29 cellular contexts compared by ENCODE assay signal in genomic region chr6:139231206-139231605, GRCh38.
A peak's percentile ranks its signal among the peaks of the same experiment; 100 is the strongest.
DNase-seq lines count a peak whose midpoint lies in the region; ATAC-seq and TF ChIP-seq lines count a peak whose summit lies in the region.
"Had no signal": no experiment of that assay in that cellular context is flagged by ENCODE, and none has a peak within 500 bp of the region (broad histone marks: within the 10 kb centered on the region; RNA-seq: fewer than 3 reads in every experiment).

No MANE protein-coding gene starts in this region.

- H3K36me3 Mint-ChIP-seq in activated CD4-positive, alpha-beta T cell treated with anti-CD3 and anti-CD28 coated beads, Interleukin-2, amount 10 ng/mL, durations not matched to agents 24 days and 14 days (ENCODE audit: low read depth): no peaks in the 10 kb centered on the region
- no peaks in the 10 kb centered on the region for H3K36me3 Mint-ChIP-seq in stimulated activated effector memory CD8-positive, alpha-beta T cell treated with anti-CD3 and anti-CD28 coated beads, Interleukin-12 subunit alpha, Interleukin-12 subunit beta, amount 100 ng/mL, for 72 hours
- H3K36me3 Mint-ChIP-seq: CD8-positive, alpha-beta T cell had no signal

- intact Hi-C loops in activated CD4-positive, alpha-beta T cell treated with anti-CD3 and anti-CD28 coated beads, Interleukin-2, amount 10 ng/mL, durations not matched to agents 24 days and 14 days (cut with micrococcal nuclease): no loop called here

- no peak overlapping the region for H3K4me3 Mint-ChIP-seq in activated CD4-positive, alpha-beta T cell treated with anti-CD3 and anti-CD28 coated beads, Interleukin-2, amount 10 ng/mL, durations not matched to agents 24 days and 14 days
- H3K4me3 Mint-ChIP-seq in stimulated activated effector memory CD8-positive, alpha-beta T cell treated with anti-CD3 and anti-CD28 coated beads, Interleukin-12 subunit alpha, Interleukin-12 subunit beta, amount 100 ng/mL, for 72 hours: no peak overlapping the region
- H3K4me3 Mint-ChIP-seq: activated CD4-positive, alpha-beta T cell treated with anti-CD3 and anti-CD28 coated beads for 36 hours; CD8-positive, alpha-beta T cell; memory B cell; neural crest cell had no signal

- H3K4me3 ChIP-seq in OCI-LY1 (ENCODE audit: low read depth, low read length, poor library complexity, severe bottlenecking): no peak overlapping the region
- H3K4me3 ChIP-seq in epithelial cell of esophagus (ENCODE audit: low read length): no peak overlapping the region
- H3K4me3 ChIP-seq: breast epithelium, hepatocyte, K562, MG63, right lobe of liver had no signal

- H3K9me2 ChIP-seq in OCI-LY1 (ENCODE audit: low read depth, low read length): no peaks in the 10 kb centered on the region

- ATAC-seq in stimulated activated effector memory CD8-positive, alpha-beta T cell treated with anti-CD3 and anti-CD28 coated beads, Interleukin-12 subunit alpha, Interleukin-12 subunit beta, amount 100 ng/mL, for 72 hours: peak; percentile 31
- ATAC-seq in HG03139 (IDR thresholded peaks at IDR 0.05; ENCODE audit: unreplicated experiment): no peak
- ATAC-seq: CD8-positive, alpha-beta T cell; HCT116; K562; left lobe of liver; right lobe of liver; T-helper 17 cell had no signal

- H3K9ac ChIP-seq in OCI-LY1 (ENCODE audit: low read length): peak overlapping the region; percentile 8; the same call in 1 of the 2 replicates

- H3K27me3 Mint-ChIP-seq in activated CD4-positive, alpha-beta T cell treated with anti-CD3 and anti-CD28 coated beads, Interleukin-2, amount 10 ng/mL, durations not matched to agents 24 days and 14 days: no peaks in the 10 kb centered on the region
- H3K27me3 Mint-ChIP-seq: activated CD4-positive, alpha-beta T cell treated with anti-CD3 and anti-CD28 coated beads for 36 hours; memory B cell; T-helper 17 cell had no signal

- TF ChIP-seq CTCF in OCI-LY1 (IDR thresholded peaks at IDR 0.05; ENCODE audit: low read length) (no peak), epithelial cell of esophagus (IDR thresholded peaks at IDR 0.05; ENCODE audit: insufficient read depth, low read depth, low read length, missing control alignments) (no peak)

- H3K27ac Mint-ChIP-seq in activated CD4-positive, alpha-beta T cell treated with anti-CD3 and anti-CD28 coated beads, Interleukin-2, amount 10 ng/mL, durations not matched to agents 24 days and 14 days: no peak overlapping the region
- peak overlapping the region; percentile 37 for H3K27ac Mint-ChIP-seq in stimulated activated effector memory CD8-positive, alpha-beta T cell treated with anti-CD3 and anti-CD28 coated beads, Interleukin-12 subunit alpha, Interleukin-12 subunit beta, amount 100 ng/mL, for 72 hours
- H3K27ac Mint-ChIP-seq: activated CD4-positive, alpha-beta T cell treated with anti-CD3 and anti-CD28 coated beads for 36 hours; T-helper 17 cell had no signal

- H3K27me3 ChIP-seq in OCI-LY1 (ENCODE audit: insufficient read depth, low read length): no peaks in the 10 kb centered on the region
- H3K27me3 ChIP-seq: breast epithelium, hepatocyte, MG63, right lobe of liver had no signal

- peaks cover 37% of the 10 kb centered on the region for H3K4me1 ChIP-seq in OCI-LY1 (ENCODE audit: insufficient read depth, low read length, severe bottlenecking)
- H3K4me1 ChIP-seq: breast epithelium, right lobe of liver had no signal

- H3K9me3 ChIP-seq in OCI-LY1 (ENCODE audit: low read length): peaks cover 6% of the 10 kb centered on the region; the same call in 1 of the 2 replicates
- H3K9me3 ChIP-seq: MG63, right lobe of liver had no signal

- no peak overlapping the region for H2AFZ ChIP-seq in OCI-LY1 (ENCODE audit: low read length)
- H2AFZ ChIP-seq: hepatocyte had no signal

- peak overlapping the region; percentile 75 for H3K27ac ChIP-seq in OCI-LY1 (ENCODE audit: low read depth, low read length, poor library complexity, severe bottlenecking)
- H3K27ac ChIP-seq: breast epithelium, hepatocyte, right lobe of liver, RWPE1 had no signal

- no peak overlapping the region for H3K4me2 ChIP-seq in OCI-LY1 (ENCODE audit: low read length)
- H3K4me2 ChIP-seq: hepatocyte had no signal

- H3F3A ChIP-seq in OCI-LY1 (ENCODE audit: insufficient read depth, low read length): no peaks in the 10 kb centered on the region

- peaks cover 9% of the 10 kb centered on the region for H3K9me3 Mint-ChIP-seq in activated CD4-positive, alpha-beta T cell treated with anti-CD3 and anti-CD28 coated beads, Interleukin-2, amount 10 ng/mL, durations not matched to agents 24 days and 14 days
- peaks cover 2% of the 10 kb centered on the region for H3K9me3 Mint-ChIP-seq in stimulated activated effector memory CD8-positive, alpha-beta T cell treated with anti-CD3 and anti-CD28 coated beads, Interleukin-12 subunit alpha, Interleukin-12 subunit beta, amount 100 ng/mL, for 72 hours

- H3K4me1 Mint-ChIP-seq in activated CD4-positive, alpha-beta T cell treated with anti-CD3 and anti-CD28 coated beads, Interleukin-2, amount 10 ng/mL, durations not matched to agents 24 days and 14 days: no peaks in the 10 kb centered on the region
- no peaks in the 10 kb centered on the region for H3K4me1 Mint-ChIP-seq in stimulated activated effector memory CD8-positive, alpha-beta T cell treated with anti-CD3 and anti-CD28 coated beads, Interleukin-12 subunit alpha, Interleukin-12 subunit beta, amount 100 ng/mL, for 72 hours
- H3K4me1 Mint-ChIP-seq: neural crest cell had no signal

- no peaks in the 10 kb centered on the region; the same call in 1 of the 2 replicates for H3K36me3 ChIP-seq in OCI-LY1 (ENCODE audit: insufficient read depth, low read length)
- H3K36me3 ChIP-seq: breast epithelium, MG63, right lobe of liver had no signal

- H4K20me1 ChIP-seq in OCI-LY1 (ENCODE audit: insufficient read depth, low read length): no peaks in the 10 kb centered on the region

- peak; percentile 50 for DNase-seq in activated CD4-positive, alpha-beta T cell treated with anti-CD3 and anti-CD28 coated beads, Interleukin-2, amount 10 ng/mL, durations not matched to agents 24 days and 14 days
- DNase-seq in activated CD4-positive, alpha-beta T cell treated with anti-CD3 and anti-CD28 coated beads for 1 hour: no peak
- peak; percentile 41 for DNase-seq in epithelial cell of esophagus (ENCODE audit: low read depth)
- no peak for DNase-seq in stimulated activated effector memory CD8-positive, alpha-beta T cell treated with anti-CD3 and anti-CD28 coated beads, Interleukin-12 subunit alpha, Interleukin-12 subunit beta, amount 100 ng/mL, for 72 hours (ENCODE audit: low spot score in 2 of 2)
- DNase-seq in activated CD8-positive, alpha-beta memory T cell treated with anti-CD3 and anti-CD28 coated beads for 24 hours: no peak
- DNase-seq in activated effector memory CD4-positive, alpha-beta T cell treated with anti-CD3 and anti-CD28 coated beads, Interleukin-2, amount 50 U/mL, for 16 hours: no peak
- DNase-seq: activated T-cell treated with anti-CD3 and anti-CD28 coated beads, Interleukin-2, amount 50 U/mL, for 1 hour; amniotic stem cell; CD8-positive, alpha-beta T cell; effector memory CD4-positive, alpha-beta T cell; foreskin melanocyte; MG63; NCI-H2029 treated with DMSO at 0.1 percent for 48 hours; NCI-H226; right lobe of liver; stimulated activated CD4-positive, alpha-beta T cell treated with anti-CD3 and anti-CD28 coated beads, Interleukin-12 subunit alpha, Interleukin-12 subunit beta, amount 100 ng/mL, for 4 hours; stimulated activated CD4-positive, alpha-beta T cell treated with anti-CD3 and anti-CD28 coated beads, Interleukin-4, amount 100 ng/mL, for 1 hour; T-helper 17 cell had no signal

- no peaks in the 10 kb centered on the region for H3K79me2 ChIP-seq in OCI-LY1 (ENCODE audit: insufficient read depth, low read length)
- H3K79me2 ChIP-seq: hepatocyte had no signal

Comparison
In these comparisons a context has a peak if more than half of its experiments do, and no peak if none do; other contexts are left out.
1. DNase-seq: peak in activated CD4-positive, alpha-beta T cell treated with anti-CD3 and anti-CD28 coated beads, Interleukin-2, amount 10 ng/mL, durations not matched to agents 24 days and 14 days (single experiment) and epithelial cell of esophagus (single experiment); none in activated CD4-positive, alpha-beta T cell treated with anti-CD3 and anti-CD28 coated beads for 1 hour (single experiment), stimulated activated effector memory CD8-positive, alpha-beta T cell treated with anti-CD3 and anti-CD28 coated beads, Interleukin-12 subunit alpha, Interleukin-12 subunit beta, amount 100 ng/mL, for 72 hours (0 of 2), activated CD8-positive, alpha-beta memory T cell treated with anti-CD3 and anti-CD28 coated beads for 24 hours (single experiment) and activated effector memory CD4-positive, alpha-beta T cell treated with anti-CD3 and anti-CD28 coated beads, Interleukin-2, amount 50 U/mL, for 16 hours (single experiment).